In the genomic region with DNA sequence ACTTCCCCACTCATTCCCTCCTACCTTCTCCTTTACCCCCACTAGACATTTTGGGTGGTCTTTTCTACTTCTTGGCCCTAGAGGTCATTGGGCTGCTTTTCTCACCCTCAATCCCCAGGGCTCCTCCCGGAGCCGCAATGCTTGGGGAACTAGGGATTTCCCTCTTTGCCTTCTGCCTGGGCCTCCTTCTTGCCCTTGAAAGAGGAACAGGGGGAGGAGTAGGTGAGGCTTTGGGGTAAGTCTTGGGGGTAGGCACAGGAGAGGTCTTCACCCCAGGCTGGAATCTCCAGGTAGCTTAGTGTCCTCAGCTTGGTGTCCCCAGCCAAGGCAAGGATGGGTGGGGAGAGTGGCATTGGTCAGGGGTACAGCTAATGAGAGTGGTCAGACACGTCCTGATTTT, we compare ENCODE assay signal across 15 cellular contexts. TPM values are rescaled to one million over a fixed set of nuclear protein-coding genes. Genes with fewer than 3 reads are reported as not detected.
DNase-seq lines count a peak whose midpoint lies in the region; ATAC-seq and TF ChIP-seq lines count a peak whose summit lies in the region.
"Had no signal": no experiment of that assay in that cellular context is flagged by ENCODE, and none has a peak within 500 bp of the region (broad histone marks: within the 10 kb centered on the region; RNA-seq: fewer than 3 reads in every experiment).

No MANE protein-coding gene starts in this region.

- POLR2A ChIA-PET in activated naive CD8-positive, alpha-beta T cell treated with anti-CD3 and anti-CD28 coated beads, Interleukin-2, amount 10 ng/mL, durations not matched to agents 7 days and 5 days (lab: Charles Lee), result no interaction called here

- no peak for DNase-seq in activated naive CD8-positive, alpha-beta T cell treated with anti-CD3 and anti-CD28 coated beads, Interleukin-2, amount 10 ng/mL, durations not matched to agents 7 days and 5 days
- DNase-seq in activated naive CD8-positive, alpha-beta T cell treated with anti-CD3 and anti-CD28 coated beads for 36 hours, result no peak
- DNase-seq in NB4 (ENCODE audit: low read depth), result peak; percentile 21
- DNase-seq in type B pancreatic cell (ENCODE audit: extremely low spot score, unreplicated experiment), result peak; percentile 27
- no peak for DNase-seq in sciatic nerve (ENCODE audit: low spot score)
- no peak for DNase-seq in NCI-H2171 treated with DMSO at 0.1 percent for 48 hours (lab: John Stamatoyannopoulos, UW)
- no peak for DNase-seq in NCI-H2029 treated with DMSO at 0.1 percent for 48 hours (lab: John Stamatoyannopoulos, UW)
- DNase-seq: COR-L47, Kasumi-1, NCI-H1417 treated with DMSO at 0.1 percent for 48 hours, NCI-H1930, NCI-H510A, NCI-H774 had no signal

- H3K36me3 Mint-ChIP-seq in activated naive CD8-positive, alpha-beta T cell treated with anti-CD3 and anti-CD28 coated beads, Interleukin-2, amount 10 ng/mL, durations not matched to agents 7 days and 5 days, result peaks cover 5% of the 10 kb centered on the region
- H3K36me3 Mint-ChIP-seq in activated naive CD8-positive, alpha-beta T cell treated with anti-CD3 and anti-CD28 coated beads for 36 hours, result peaks cover 4% of the 10 kb centered on the region
- H3K36me3 Mint-ChIP-seq in dendritic cell treated with granulocyte-macrophage colony-stimulating factor and Interleukin-4, amounts not matched to agents 40 ng/mL and 50 ng/mL, for 4 days (ENCODE audit: low read depth), result no peaks in the 10 kb centered on the region
- no peaks in the 10 kb centered on the region for H3K36me3 Mint-ChIP-seq in type B pancreatic cell

- intact Hi-C loops in dendritic cell treated with granulocyte-macrophage colony-stimulating factor and Interleukin-4, amounts not matched to agents 40 ng/mL and 50 ng/mL, for 4 days (cut with micrococcal nuclease), result loop anchor here (5.0 to 10.0 kb wide), 2 partner anchors 45 to 87 kb away; no protein-coding TSS in a partner anchor
- intact Hi-C loops in sciatic nerve (cut with DNase I), result no loop called here

- peaks cover 2% of the 10 kb centered on the region for H3K9me3 Mint-ChIP-seq in activated naive CD8-positive, alpha-beta T cell treated with anti-CD3 and anti-CD28 coated beads, Interleukin-2, amount 10 ng/mL, durations not matched to agents 7 days and 5 days
- H3K9me3 Mint-ChIP-seq in activated naive CD8-positive, alpha-beta T cell treated with anti-CD3 and anti-CD28 coated beads for 36 hours, result peaks cover 4% of the 10 kb centered on the region
- no peaks in the 10 kb centered on the region for H3K9me3 Mint-ChIP-seq in dendritic cell treated with granulocyte-macrophage colony-stimulating factor and Interleukin-4, amounts not matched to agents 40 ng/mL and 50 ng/mL, for 4 days
- peaks cover 5% of the 10 kb centered on the region for H3K9me3 Mint-ChIP-seq in type B pancreatic cell

- H3K4me3 ChIP-seq in NB4 (ENCODE audit: low read depth, low read length), result no peak overlapping the region

- peaks cover 43% of the 10 kb centered on the region for H3K4me1 Mint-ChIP-seq in activated naive CD8-positive, alpha-beta T cell treated with anti-CD3 and anti-CD28 coated beads, Interleukin-2, amount 10 ng/mL, durations not matched to agents 7 days and 5 days
- peaks cover 10% of the 10 kb centered on the region for H3K4me1 Mint-ChIP-seq in activated naive CD8-positive, alpha-beta T cell treated with anti-CD3 and anti-CD28 coated beads for 36 hours
- H3K4me1 Mint-ChIP-seq in dendritic cell treated with granulocyte-macrophage colony-stimulating factor and Interleukin-4, amounts not matched to agents 40 ng/mL and 50 ng/mL, for 4 days (ENCODE audit: low read depth), result peaks cover 92% of the 10 kb centered on the region
- peaks cover 5% of the 10 kb centered on the region for H3K4me1 Mint-ChIP-seq in type B pancreatic cell (ENCODE audit: unreplicated experiment)

- no peak for TF ChIP-seq POLR2A in NB4 (IDR thresholded peaks at IDR 0.05; ENCODE audit: extremely low read depth, insufficient read length)

- H3K4me3 Mint-ChIP-seq in activated naive CD8-positive, alpha-beta T cell treated with anti-CD3 and anti-CD28 coated beads, Interleukin-2, amount 10 ng/mL, durations not matched to agents 7 days and 5 days, result no peak overlapping the region
- H3K4me3 Mint-ChIP-seq in activated naive CD8-positive, alpha-beta T cell treated with anti-CD3 and anti-CD28 coated beads for 36 hours, result no peak overlapping the region
- no peak overlapping the region for H3K4me3 Mint-ChIP-seq in dendritic cell treated with granulocyte-macrophage colony-stimulating factor and Interleukin-4, amounts not matched to agents 40 ng/mL and 50 ng/mL, for 4 days
- no peak overlapping the region for H3K4me3 Mint-ChIP-seq in type B pancreatic cell

- no peak for TF ChIP-seq CTCF in NB4 (IDR thresholded peaks at IDR 0.05; ENCODE audit: low read depth, low read length)
- TF ChIP-seq CTCF in type B pancreatic cell (conservative IDR thresholded peaks at IDR 0.05), result no peak

- no peaks in the 10 kb centered on the region for H3K27me3 Mint-ChIP-seq in activated naive CD8-positive, alpha-beta T cell treated with anti-CD3 and anti-CD28 coated beads, Interleukin-2, amount 10 ng/mL, durations not matched to agents 7 days and 5 days
- H3K27me3 Mint-ChIP-seq in activated naive CD8-positive, alpha-beta T cell treated with anti-CD3 and anti-CD28 coated beads for 36 hours, result peaks cover 5% of the 10 kb centered on the region
- peaks cover 46% of the 10 kb centered on the region for H3K27me3 Mint-ChIP-seq in dendritic cell treated with granulocyte-macrophage colony-stimulating factor and Interleukin-4, amounts not matched to agents 40 ng/mL and 50 ng/mL, for 4 days
- no peaks in the 10 kb centered on the region for H3K27me3 Mint-ChIP-seq in type B pancreatic cell

- ATAC-seq in activated naive CD8-positive, alpha-beta T cell treated with anti-CD3 and anti-CD28 coated beads, Interleukin-2, amount 10 ng/mL, durations not matched to agents 7 days and 5 days (ENCODE audit: low read depth), result no peak
- no peak for ATAC-seq in sciatic nerve

- H3K27ac Mint-ChIP-seq in activated naive CD8-positive, alpha-beta T cell treated with anti-CD3 and anti-CD28 coated beads, Interleukin-2, amount 10 ng/mL, durations not matched to agents 7 days and 5 days, result peak overlapping the region; percentile 22
- H3K27ac Mint-ChIP-seq in activated naive CD8-positive, alpha-beta T cell treated with anti-CD3 and anti-CD28 coated beads for 36 hours, result no peak overlapping the region
- peak overlapping the region; percentile 27 for H3K27ac Mint-ChIP-seq in dendritic cell treated with granulocyte-macrophage colony-stimulating factor and Interleukin-4, amounts not matched to agents 40 ng/mL and 50 ng/mL, for 4 days
- no peak overlapping the region for H3K27ac Mint-ChIP-seq in type B pancreatic cell

RNA-seq across cellular contexts. Expression of a gene that starts 56.2 kb away (rescaled TPM):
- not detected for total RNA-seq in activated naive CD8-positive, alpha-beta T cell treated with anti-CD3 and anti-CD28 coated beads, Interleukin-2, amount 10 ng/mL, durations not matched to agents 7 days and 5 days
- total RNA-seq in activated naive CD8-positive, alpha-beta T cell treated with anti-CD3 and anti-CD28 coated beads for 36 hours, result not detected
- total RNA-seq in type B pancreatic cell (ENCODE audit: low replicate concordance) (9.9 and 19.1 TPM in 2 replicates), sciatic nerve (not detected)
- total RNA-seq: SK-MEL-5 had no signal

Comparison
In these comparisons a context has a peak if more than half of its experiments do, and no peak if none do; other contexts are left out.
1. H3K27ac Mint-ChIP-seq: peak in activated naive CD8-positive, alpha-beta T cell treated with anti-CD3 and anti-CD28 coated beads, Interleukin-2, amount 10 ng/mL, durations not matched to agents 7 days and 5 days (single experiment) and dendritic cell treated with granulocyte-macrophage colony-stimulating factor and Interleukin-4, amounts not matched to agents 40 ng/mL and 50 ng/mL, for 4 days (single experiment); none in activated naive CD8-positive, alpha-beta T cell treated with anti-CD3 and anti-CD28 coated beads for 36 hours (single experiment) and type B pancreatic cell (single experiment).
2. DNase-seq: peak in NB4 (single experiment) and type B pancreatic cell (single experiment); none in activated naive CD8-positive, alpha-beta T cell treated with anti-CD3 and anti-CD28 coated beads, Interleukin-2, amount 10 ng/mL, durations not matched to agents 7 days and 5 days (single experiment), activated naive CD8-positive, alpha-beta T cell treated with anti-CD3 and anti-CD28 coated beads for 36 hours (single experiment), sciatic nerve (single experiment), NCI-H2171 treated with DMSO at 0.1 percent for 48 hours (single experiment) and NCI-H2029 treated with DMSO at 0.1 percent for 48 hours (single experiment).
3. RNA of a gene that starts 56.2 kb away (total RNA-seq): 9.9 to 19.1 TPM in type B pancreatic cell; not detected in activated naive CD8-positive, alpha-beta T cell treated with anti-CD3 and anti-CD28 coated beads, Interleukin-2, amount 10 ng/mL, durations not matched to agents 7 days and 5 days, not detected in activated naive CD8-positive, alpha-beta T cell treated with anti-CD3 and anti-CD28 coated beads for 36 hours and not detected in sciatic nerve (single experiment); every median in the first group is over 10 times any median in the second.